In the genomic region with DNA sequence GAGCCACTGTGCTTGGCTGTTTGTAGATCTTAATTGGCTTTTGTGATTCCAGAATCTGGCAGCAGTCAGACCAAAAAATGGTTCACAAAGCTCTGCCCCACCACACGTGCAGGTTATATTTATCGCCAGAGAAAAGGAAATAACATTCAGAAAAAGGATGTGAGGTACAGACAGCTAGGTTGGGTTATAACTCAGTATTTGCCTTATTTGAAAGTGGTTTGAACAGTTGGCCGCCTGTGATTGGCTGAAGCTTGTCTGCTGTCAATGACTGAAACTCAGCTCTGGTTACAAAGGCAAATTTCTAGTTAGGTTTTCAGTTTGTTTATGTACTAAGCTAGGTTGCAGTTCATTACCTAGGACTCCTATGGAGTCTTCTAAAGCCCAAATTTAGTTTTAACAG, we compare ENCODE assay signal across 17 cellular contexts. TPM values are rescaled to one million over a fixed set of nuclear protein-coding genes. Genes with fewer than 3 reads are reported as not detected.
DNase-seq lines count a peak whose midpoint lies in the region; ATAC-seq, FAIRE-seq and TF ChIP-seq lines count a peak whose summit lies in the region.
"Had no signal": no experiment of that assay in that cellular context is flagged by ENCODE, and none has a peak within 500 bp of the region (broad histone marks: within the 10 kb centered on the region; RNA-seq: fewer than 3 reads in every experiment).

No MANE protein-coding gene starts in this region.

- intact Hi-C loops in K562 (cut with micrococcal nuclease): no loop called here

- no peaks in the 10 kb centered on the region for H3K9me1 ChIP-seq in K562 (ENCODE audit: control insufficient read depth, insufficient read depth, low read length)

- H3K9ac ChIP-seq in K562 (ENCODE audit: insufficient read depth in 1 of 2, low read depth in 2 of 2, low read length in 2 of 2): no peak overlapping the region

- H3K27me3 ChIP-seq in K562 (ENCODE audit: control insufficient read depth in 2 of 2, insufficient read depth in 2 of 2, low read length in 2 of 2): no peaks in the 10 kb centered on the region
- H3K27me3 ChIP-seq: sigmoid colon had no signal

- H3K36me3 ChIP-seq in K562 (ENCODE audit: control insufficient read depth, insufficient read depth, low read length): no peaks in the 10 kb centered on the region
- H3K36me3 ChIP-seq: WERI-Rb-1 had no signal

- FAIRE-seq in K562 (lab: Jason Lieb, UNC): no peak
- FAIRE-seq: kidney had no signal

- CTCF ChIA-PET in K562 (lab: Yijun Ruan, JAX; ENCODE audit: low intra/inter-chr PET ratio): no interaction called here

- no peak for TF ChIP-seq CTCF in K562 (IDR thresholded peaks at IDR 0.05 in 2 of 3, conservative IDR thresholded peaks at IDR 0.05 in 1 of 3; ENCODE audit: insufficient read depth in 2 of 3, low read depth in 1 of 3, low read length in 3 of 3)

- H3K4me2 ChIP-seq in K562 (ENCODE audit: insufficient read depth, low read length): no peak overlapping the region; the same call in 1 of the 2 replicates

- no peak for TF ChIP-seq RAD21 in K562 (CRISPR knock-in tag; conservative IDR thresholded peaks at IDR 0.05 in 1 of 2, IDR thresholded peaks at IDR 0.05 in 1 of 2)

- DNase-seq in K562 (ENCODE audit: extremely low read depth in 1 of 4, low spot score in 3 of 4) (no peak), AG20443 (ENCODE audit: low spot score) (no peak)
- no peak for DNase-seq in T-helper 2 cell treated with Interferon-gamma antibody and Interleukin-4, amounts not matched to agents 5 μg/mL and 100 μg/mL, for 36 hours (ENCODE audit: low spot score)
- DNase-seq in activated naive CD4-positive, alpha-beta T cell treated with Interleukin-2 at 50 U/mL for 16 hours: no peak
- DNase-seq: activated T-cell treated with anti-CD3 and anti-CD28 coated beads, Interleukin-2, amount 50 U/mL, for 24 hours; CD8-positive, alpha-beta T cell; GF-D8; kidney; NCI-H1436; NCI-H748 treated with DMSO at 0.1 percent for 48 hours; sigmoid colon; WERI-Rb-1 had no signal

- no peaks in the 10 kb centered on the region for H3K36me3 Mint-ChIP-seq in T-helper 2 cell treated with Interferon-gamma antibody and Interleukin-4, amounts not matched to agents 5 μg/mL and 100 μg/mL, for 36 hours (ENCODE audit: low read depth)

- no peaks in the 10 kb centered on the region for H3K9me3 ChIP-seq in K562 (replicated peaks; ENCODE audit: control insufficient read depth, insufficient read depth, low read depth, low read length)
- H3K9me3 ChIP-seq: sigmoid colon had no signal

- H4K20me1 ChIP-seq in K562 (replicated peaks; ENCODE audit: control insufficient read depth, insufficient read depth, low read length): no peaks in the 10 kb centered on the region

- no peaks in the 10 kb centered on the region for H3K4me1 ChIP-seq in K562 (replicated peaks in 1 of 2; ENCODE audit: control insufficient read depth in 2 of 2, insufficient read depth in 2 of 2, low read length in 2 of 2)
- H3K4me1 ChIP-seq: sigmoid colon had no signal

- ATAC-seq in GM18519 (IDR thresholded peaks at IDR 0.05; ENCODE audit: low FRiP score, unreplicated experiment) (peak; percentile 82), GM21423 (IDR thresholded peaks at IDR 0.05; ENCODE audit: unreplicated experiment) (peak; percentile 65), HG03175 (IDR thresholded peaks at IDR 0.05; ENCODE audit: unreplicated experiment) (peak; percentile 76), K562 (peak; percentile 48)
- ATAC-seq: CD8-positive, alpha-beta T cell had no signal

- H3K27me3 Mint-ChIP-seq in T-helper 2 cell treated with Interferon-gamma antibody and Interleukin-4, amounts not matched to agents 5 μg/mL and 100 μg/mL, for 36 hours (ENCODE audit: low read depth): peaks cover 2% of the 10 kb centered on the region
- H3K27me3 Mint-ChIP-seq: activated T-cell treated with anti-CD3 and anti-CD28 coated beads, Interleukin-2, amount 50 U/mL, for 24 hours had no signal

- 33% methylated on average over 3 of the region's 3 CpGs for WGBS in K562 (ENCODE audit: insufficient coverage, low coverage, missing lambda C conversion rate)

- POLR2A ChIA-PET in K562 (lab: Yijun Ruan, JAX): interaction anchor here (1.3 to 2.0 kb wide), 3 partner anchors 9 to 17 kb away, joined by 3 to 19 read pairs (median 5); partner anchors contain the start of gene SH3BGR

- no peak overlapping the region for H3K4me3 ChIP-seq in K562
- H3K4me3 ChIP-seq: sigmoid colon, SK-N-MC had no signal

- no peaks in the 10 kb centered on the region for H3K4me1 Mint-ChIP-seq in T-helper 2 cell treated with Interferon-gamma antibody and Interleukin-4, amounts not matched to agents 5 μg/mL and 100 μg/mL, for 36 hours (ENCODE audit: low read depth)

- H3K79me2 ChIP-seq in K562 (ENCODE audit: control insufficient read depth, insufficient read depth, low read length): no peaks in the 10 kb centered on the region

- H3K27ac Mint-ChIP-seq in T-helper 2 cell treated with Interferon-gamma antibody and Interleukin-4, amounts not matched to agents 5 μg/mL and 100 μg/mL, for 36 hours: no peak overlapping the region
- H3K27ac Mint-ChIP-seq: activated T-cell treated with anti-CD3 and anti-CD28 coated beads, Interleukin-2, amount 50 U/mL, for 24 hours; CD8-positive, alpha-beta T cell had no signal

- no TSS peak for BruUV-seq in K562 (replicated peaks; lab: Mats Ljungman, UMichigan)

- no peak overlapping the region for H3K27ac ChIP-seq in K562 (ENCODE audit: extremely low read depth, low read depth, low read length)
- H3K27ac ChIP-seq: sigmoid colon, SK-N-MC, WERI-Rb-1 had no signal

- no peak overlapping the region for H3K4me3 Mint-ChIP-seq in T-helper 2 cell treated with Interferon-gamma antibody and Interleukin-4, amounts not matched to agents 5 μg/mL and 100 μg/mL, for 36 hours
- H3K4me3 Mint-ChIP-seq: activated T-cell treated with anti-CD3 and anti-CD28 coated beads, Interleukin-2, amount 50 U/mL, for 24 hours; CD8-positive, alpha-beta T cell had no signal

- H2AFZ ChIP-seq in K562 (ENCODE audit: low read depth, low read length): peak overlapping the region; percentile 53

- H3K9me3 Mint-ChIP-seq in T-helper 2 cell treated with Interferon-gamma antibody and Interleukin-4, amounts not matched to agents 5 μg/mL and 100 μg/mL, for 36 hours: peaks cover 3% of the 10 kb centered on the region
- H3K9me3 Mint-ChIP-seq: activated T-cell treated with anti-CD3 and anti-CD28 coated beads, Interleukin-2, amount 50 U/mL, for 24 hours; CD8-positive, alpha-beta T cell had no signal

- in situ Hi-C loops in K562 (cut with MboI): no loop called here

- no peak for TF ChIP-seq EP300 in K562 (IDR thresholded peaks at IDR 0.05; ENCODE audit: low read length)

- no peak for TF ChIP-seq POLR2A in K562 (conservative IDR thresholded peaks at IDR 0.05)

TF ChIP-seq in K562, 482 proteins besides CTCF, POLR2A, EP300 and RAD21 (continues in another document):
- peak; percentile 10 for TF ChIP-seq RBM25 (IDR thresholded peaks at IDR 0.05; ENCODE audit: low read depth, low read length, severe bottlenecking)
- peak; percentile 16 for TF ChIP-seq NFYB (IDR thresholded peaks at IDR 0.05; ENCODE audit: extremely low read depth, insufficient read length)

RNA-seq across cellular contexts. Expression of gene SH3BGR, which starts 9.6 kb away (rescaled TPM):
- total RNA-seq in K562 (2011; cell fraction: chromatin; rRNA removed; ENCODE audit: low replicate concordance): 0.60 and 2.4 TPM in 2 replicates
- 1.3 and 1.8 TPM in 2 replicates for total RNA-seq in K562 (2011; cell fraction: nucleolus; rRNA removed)
- total RNA-seq in K562 (2011; cell fraction: nucleoplasm; rRNA removed): 1.8 and 2.6 TPM in 2 replicates
- 27.7 and 42.9 TPM in 2 replicates for total RNA-seq in K562 (2014; rRNA removed)
- total RNA-seq in K562 (2014; rRNA removed; fragmentation: Illumina TruSeq; extraction: Trizol): 17.4 and 22.2 TPM in 2 replicates
- 21.7 and 23.1 TPM in 2 replicates for total RNA-seq in K562 (2015; rRNA removed; fragmentation: Illumina TruSeq; extraction: Trizol)
- 14.8 and 17.5 TPM in 2 replicates for total RNA-seq in K562 (2021)
- polyA plus RNA-seq in K562 (2011; rRNA removed): 3.1 and 6.6 TPM in 2 replicates
- 1.1 and 1.4 TPM in 2 replicates for polyA plus RNA-seq in K562 (2011; cell fraction: cytosol; rRNA removed)
- polyA plus RNA-seq in K562 (2011; cell fraction: nucleus; rRNA removed): 0.38 TPM in 1 of 2 replicates, not detected in the other
- polyA plus RNA-seq in K562 (2012): 27.6 and 178 TPM in 2 replicates
- polyA plus RNA-seq in K562 (2014; fragmentation: Illumina TruSeq; extraction: Trizol): 19.7 and 29.2 TPM in 2 replicates
- polyA plus RNA-seq in K562 (2014; fragmentation: Nextera tagmentation; extraction: Ambion mirVana): 10 to 100 TPM; 26.4 to 28.2 TPM
- polyA plus RNA-seq in K562 (2014; rRNA removed): 25.6 and 76.6 TPM in 2 replicates
- polyA minus RNA-seq in K562 (2011; rRNA and poly(A)+ RNA removed): 0.48 TPM in 1 of 2 replicates, not detected in the other
- polyA minus RNA-seq in K562 (2011; cell fraction: cytosol; rRNA and poly(A)+ RNA removed): 2.5 TPM in 1 of 2 replicates, not detected in the other
- polyA minus RNA-seq in K562 (2011; cell fraction: nucleus; rRNA and poly(A)+ RNA removed): 1.1 TPM in 1 of 2 replicates, not detected in the other
- total RNA-seq: HT-29 had no signal

RNA-seq across cellular contexts. Expression of gene LCA5L, which starts 15.8 kb away (rescaled TPM):
- 2.8 and 6.5 TPM in 2 replicates for total RNA-seq in K562 (2011; cell fraction: chromatin; rRNA removed; ENCODE audit: low replicate concordance)
- 1.8 and 2.1 TPM in 2 replicates for total RNA-seq in K562 (2011; cell fraction: nucleolus; rRNA removed)
- 4.2 and 10.1 TPM in 2 replicates for total RNA-seq in K562 (2011; cell fraction: nucleoplasm; rRNA removed)
- total RNA-seq in K562 (2014; rRNA removed) (1.8 and 3.1 TPM in 2 replicates), K562 (2014; rRNA removed; fragmentation: Illumina TruSeq; extraction: Trizol) (3.0 and 3.7 TPM in 2 replicates), K562 (2015; rRNA removed; fragmentation: Illumina TruSeq; extraction: Trizol) (3.8 and 3.9 TPM in 2 replicates), K562 (2021) (2.7 and 2.9 TPM in 2 replicates)
- polyA plus RNA-seq in K562 (2011; rRNA removed) (2.9 and 3.9 TPM in 2 replicates), K562 (2014; fragmentation: Illumina TruSeq; extraction: Trizol) (3.7 and 4.9 TPM in 2 replicates), K562 (2014; fragmentation: Nextera tagmentation; extraction: Ambion mirVana) (1 to 10 TPM; 4.2 to 4.9 TPM), K562 (2014; rRNA removed) (3.0 and 3.4 TPM in 2 replicates)
- polyA plus RNA-seq in K562 (2011; cell fraction: cytosol; rRNA removed): 0.69 and 0.96 TPM in 2 replicates
- polyA plus RNA-seq in K562 (2011; cell fraction: nucleus; rRNA removed): 2.0 and 2.4 TPM in 2 replicates
- polyA plus RNA-seq in K562 (2012): 3.5 and 4.7 TPM in 2 replicates
- polyA minus RNA-seq in K562 (2011; rRNA and poly(A)+ RNA removed): 1.8 TPM in 2 replicates
- polyA minus RNA-seq in K562 (2011; cell fraction: cytosol; rRNA and poly(A)+ RNA removed): 1.5 and 1.7 TPM in 2 replicates
- polyA minus RNA-seq in K562 (2011; cell fraction: nucleus; rRNA and poly(A)+ RNA removed): 1.2 and 2.2 TPM in 2 replicates
- total RNA-seq: CD8-positive, alpha-beta T cell; HT-29 had no signal
